Comparison of ENCODE assay signal across 19 cellular contexts in the genomic region with DNA sequence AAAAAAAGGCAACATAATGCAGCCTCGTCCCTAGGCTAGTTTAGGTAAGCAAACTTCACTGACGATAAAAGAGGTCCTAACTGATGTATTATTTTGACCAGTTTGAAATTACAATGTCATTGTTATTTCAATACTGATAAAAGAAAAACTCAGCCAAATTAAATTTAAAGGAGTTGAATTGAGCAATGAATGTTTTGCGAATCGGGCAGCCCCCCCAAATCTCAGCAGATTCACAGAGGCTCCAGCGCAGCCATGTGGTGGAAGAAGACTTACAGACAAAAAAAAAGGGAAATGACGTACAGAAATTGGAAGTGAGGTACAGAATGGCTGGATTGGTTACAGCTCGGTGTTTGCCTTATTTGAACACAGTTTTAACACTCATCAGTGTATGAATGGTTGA. TPM values are rescaled to one million over a fixed set of nuclear protein-coding genes. Genes with fewer than 3 reads are reported as not detected.
"Had no signal": no experiment of that assay in that cellular context is flagged by ENCODE, and none has a peak within 500 bp of the region (broad histone marks: within the 10 kb centered on the region; RNA-seq: fewer than 3 reads in every experiment).

No MANE protein-coding gene starts in this region.

- H3K4me2 ChIP-seq: KMS-11 had no signal

- FAIRE-seq: HepG2 had no signal

- H3K36me3 ChIP-seq: SJSA1 had no signal

- ATAC-seq: HepG2 had no signal

- H3K9me3 ChIP-seq: SJSA1 had no signal

- H3K4me3 ChIP-seq: SJSA1, SK-N-MC had no signal

- H3K9ac ChIP-seq: KMS-11 had no signal

- H3K27ac ChIP-seq: KMS-11, SJSA1, SK-N-MC had no signal

- DNase-seq: IMR-90, NCI-H1092 treated with DMSO at 0.1 percent for 48 hours, NCI-H1436, NCI-H1694, NCI-H187 treated with DMSO at 0.1 percent for 48 hours, NCI-H2029 treated with DMSO at 0.1 percent for 48 hours, NCI-H2227 treated with DMSO at 0.1 percent for 48 hours, NCI-H446, NCI-H510A, NCI-H524 treated with DMSO at 0.1 percent for 48 hours, NCI-H69, NCI-H774, Right ventricle myocardium superior, RPMI8226, SIG-M5 had no signal

- H3K4me1 ChIP-seq: SJSA1 had no signal

RNA-seq across cellular contexts. Expression of a gene that starts 8.2 kb away (rescaled TPM):
- total RNA-seq: HepG2 had no signal
